20 cellular contexts compared by ENCODE assay signal in genomic region chr21:44996983-44997936, GRCh38. TPM values are rescaled to one million over a fixed set of nuclear protein-coding genes. Genes with fewer than 3 reads are reported as not detected.
A peak's percentile ranks its signal among the peaks of the same experiment; 100 is the strongest.
DNase-seq lines count a peak whose midpoint lies in the region; ATAC-seq and TF ChIP-seq lines count a peak whose summit lies in the region.
"Had no signal": no experiment of that assay in that cellular context is flagged by ENCODE, and none has a peak within 500 bp of the region (broad histone marks: within the 10 kb centered on the region; RNA-seq: fewer than 3 reads in every experiment).

No MANE protein-coding gene starts in this region.

- CTCF ChIA-PET in HEK293 (lab: Yijun Ruan, JAX) = interaction anchor here (1.8 kb wide), 1 partner anchor 131 kb away, joined by 4 read pairs; no protein-coding TSS in a partner anchor

- H3K27me3 ChIP-seq in BE2C (no peaks in the 10 kb centered on the region), right cardiac atrium (ENCODE audit: control insufficient read depth, insufficient read depth) (no peaks in the 10 kb centered on the region), psoas muscle (ENCODE audit: insufficient read depth in 3 of 3, low read length in 2 of 3) (peaks cover 0 to 2% (median 0%) of the 10 kb centered on the region in 3 donors), foreskin keratinocyte (peaks cover 5% of the 10 kb centered on the region)
- H3K27me3 ChIP-seq: MG63 had no signal

- intact Hi-C loops in right cardiac atrium (cut with DNase I) (no loop called here), psoas muscle (cut with DNase I) (no loop called here)

- H3K36me3 ChIP-seq in BE2C = no peaks in the 10 kb centered on the region
- no peaks in the 10 kb centered on the region for H3K36me3 ChIP-seq in HEK293 (ENCODE audit: control insufficient read depth in 2 of 2, insufficient read depth in 1 of 2, low read length in 2 of 2)
- H3K36me3 ChIP-seq in psoas muscle (ENCODE audit: insufficient read depth in 1 of 2, low read depth in 1 of 2) = no peaks in the 10 kb centered on the region
- H3K36me3 ChIP-seq: MG63 had no signal

- H3K4me3 ChIP-seq in BE2C (ENCODE audit: low read depth, low read length) (no peak overlapping the region), HEK293 (ENCODE audit: low read depth, low read length) (no peak overlapping the region), right cardiac atrium (ENCODE audit: low read length) (no peak overlapping the region), psoas muscle (no peak overlapping the region)
- H3K4me3 ChIP-seq: MG63, SK-N-MC had no signal

- ATAC-seq in right cardiac atrium = no peak
- no peak for ATAC-seq in psoas muscle
- no peak for ATAC-seq in foreskin keratinocyte

- POLR2A ChIA-PET in HEK293 (lab: Yijun Ruan, JAX) = interaction anchor here (0.7 kb wide), 1 partner anchor 301 kb away, joined by 3 read pairs; no protein-coding TSS in a partner anchor

- TF ChIP-seq CTCF in BE2C (IDR thresholded peaks at IDR 0.05; ENCODE audit: low read depth, low read length) (no peak), HEK293 (tag by site-specific recombination; IDR thresholded peaks at IDR 0.05) (no peak), psoas muscle (IDR thresholded peaks at IDR 0.05) (no peak), foreskin keratinocyte (conservative IDR thresholded peaks at IDR 0.05) (no peak)

- 85% methylated on average over 36 of the region's 36 CpGs for WGBS in right cardiac atrium
- WGBS in psoas muscle, 3 donors = 59 to 78% (median 66%) methylated on average over 25 to 36 of the region's 36 CpGs

- H3K27ac ChIP-seq in HEK293 (ENCODE audit: extremely low read depth, low read depth, low read length) = no peak overlapping the region
- H3K27ac ChIP-seq in right cardiac atrium (ENCODE audit: low read length) = no peak overlapping the region
- no peak overlapping the region for H3K27ac ChIP-seq in psoas muscle
- H3K27ac ChIP-seq in foreskin keratinocyte = no peak overlapping the region
- H3K27ac ChIP-seq: SK-N-MC had no signal

- H3K9me3 ChIP-seq in BE2C = no peaks in the 10 kb centered on the region
- no peaks in the 10 kb centered on the region for H3K9me3 ChIP-seq in HEK293 (ENCODE audit: control insufficient read depth, insufficient read depth, low read depth, low read length)
- no peaks in the 10 kb centered on the region for H3K9me3 ChIP-seq in right cardiac atrium (ENCODE audit: control insufficient read depth, low read length)
- H3K9me3 ChIP-seq in psoas muscle = no peaks in the 10 kb centered on the region
- H3K9me3 ChIP-seq: MG63 had no signal

- no peaks in the 10 kb centered on the region for H3K4me1 ChIP-seq in BE2C
- no peaks in the 10 kb centered on the region for H3K4me1 ChIP-seq in HEK293 (ENCODE audit: control insufficient read depth, insufficient read depth, low read length)
- no peaks in the 10 kb centered on the region for H3K4me1 ChIP-seq in right cardiac atrium (ENCODE audit: control insufficient read depth, insufficient read depth, low read length)
- H3K4me1 ChIP-seq in psoas muscle = peaks cover 18% of the 10 kb centered on the region
- H3K4me1 ChIP-seq in foreskin keratinocyte = no peaks in the 10 kb centered on the region

- DNase-seq in BE2C (peak; percentile 13), right cardiac atrium (peak; percentile 15 to 59 (median 37)), psoas muscle (peak; percentile 16 to 56), SK-N-DZ (ENCODE audit: low spot score) (no peak), UCSD-AML1 (lab: John Stamatoyannopoulos, UW; ENCODE audit: unreplicated experiment) (no peak), foreskin keratinocyte (no peak)
- DNase-seq: COR-L47; EL; H9; Karpas-422; MG63; NCI-H1092 treated with DMSO at 0.1 percent for 48 hours; NCI-H1694; NCI-H2107; NCI-H2227 treated with DMSO at 0.1 percent for 48 hours; NCI-H524; NK-92 treated with Interleukin-12 subunit alpha and Interleukin-12 subunit beta, amount 100 ng/mL, for 24 hours; RPMI8226 had no signal

TF ChIP-seq in HEK293, 187 proteins besides CTCF, POLR2A, EP300 and RAD21:
- TF ChIP-seq GLIS1 (tag by site-specific recombination; IDR thresholded peaks at IDR 0.05) (peak; percentile 50; the same call in 1 of the 2 replicates), ZNF184 (tag by site-specific recombination; IDR thresholded peaks at IDR 0.05) (no peak), ZNF341 (tag by site-specific recombination; IDR thresholded peaks at IDR 0.05; ENCODE audit: low read depth) (peak; percentile 16; the same call in 1 of the 2 replicates), HOXC10 (CRISPR knock-in tag; IDR thresholded peaks at IDR 0.05) (no peak), ZNF658 (tag by site-specific recombination; IDR thresholded peaks at IDR 0.05) (no peak), GLIS2 (tag by site-specific recombination; IDR thresholded peaks at IDR 0.05) (0 out of 2 replicates have a peak, but pooled peaks have one; percentile 19)

RNA-seq across cellular contexts. Expression of gene SLX9, which starts 57.4 kb away (rescaled TPM):
- 105 TPM for polyA plus RNA-seq in BE2C (2012; ENCODE audit: insufficient read depth, insufficient read length, low read depth)
- total RNA-seq in right cardiac atrium (10 to 100 TPM; 19.2 to 26.5 (median 24.1) TPM), psoas muscle (10 to 100 TPM; 26.3 to 58.0 (median 32.5) TPM), foreskin keratinocyte (39.7 and 54.7 TPM in 2 replicates)
- polyA plus RNA-seq in right cardiac atrium (25.1 TPM), psoas muscle (10 to 100 TPM; 20.2 to 69.2 (median 26.7) TPM), foreskin keratinocyte (54.8 and 73.8 TPM in 2 replicates)
- 17.1 and 23.9 TPM in 2 replicates for polyA plus RNA-seq in SK-N-DZ (2014; cell fraction: cytosol; rRNA removed)
- polyA plus RNA-seq in SK-N-DZ (2014; cell fraction: nucleus; rRNA removed) = 12.7 and 14.2 TPM in 2 replicates

Comparison
In these comparisons a context has a peak if more than half of its experiments do, and no peak if none do; other contexts are left out.
1. DNase-seq: peak in BE2C (single experiment), right cardiac atrium (3 of 3) and psoas muscle (2 of 2); none in SK-N-DZ (single experiment), UCSD-AML1 (single experiment) and foreskin keratinocyte (0 of 2).